8 cellular contexts compared by ENCODE assay signal in the genomic region with DNA sequence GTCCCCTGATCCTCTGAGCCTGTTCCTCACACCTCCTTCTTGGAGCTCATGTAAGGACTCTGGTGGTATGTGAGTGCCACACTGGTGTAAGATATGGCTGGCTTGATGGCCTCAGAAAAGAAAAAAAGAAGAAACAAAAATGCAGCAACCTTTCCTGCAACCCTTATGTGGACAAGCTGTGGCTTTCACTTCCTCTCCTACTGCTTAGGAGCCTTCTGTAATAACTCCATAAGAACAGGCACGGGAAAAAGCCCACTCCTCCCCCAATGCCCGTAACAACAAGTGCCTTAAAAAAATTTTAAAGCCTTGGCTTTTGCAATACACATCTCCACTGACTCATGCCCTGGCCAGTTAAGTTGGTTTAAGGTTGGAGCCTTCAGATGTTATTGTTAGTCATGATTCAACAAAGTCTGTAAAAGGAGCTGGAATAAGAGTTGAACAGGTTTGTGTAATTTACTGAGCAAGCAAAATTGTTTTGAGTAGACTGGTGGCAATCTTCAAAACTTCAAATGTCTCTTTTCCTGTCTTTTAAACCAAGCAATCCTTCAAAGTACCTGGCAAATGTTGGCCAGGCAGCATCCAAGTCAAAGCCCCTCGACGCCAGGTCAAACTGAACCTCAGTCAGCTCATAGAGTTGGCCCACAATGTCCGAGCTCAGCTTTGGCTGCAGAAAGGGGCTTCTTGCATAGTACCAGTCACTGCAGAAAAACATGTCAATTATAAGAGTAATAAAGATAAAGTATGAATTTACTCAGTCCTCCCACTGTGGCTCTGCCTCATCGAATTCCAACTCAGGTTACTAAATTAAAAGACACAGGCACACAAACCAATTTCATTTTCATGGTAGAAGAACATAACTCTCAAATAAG. TPM values are rescaled to one million over a fixed set of nuclear protein-coding genes. Genes with fewer than 3 reads are reported as not detected.
DNase-seq lines count a peak whose midpoint lies in the region; ATAC-seq, FAIRE-seq and TF ChIP-seq lines count a peak whose summit lies in the region.

No MANE protein-coding gene starts in this region.

- intact Hi-C loops in activated CD4-positive, alpha-beta T cell treated with anti-CD3 and anti-CD28 coated beads, Interleukin-2, amount 10 ng/mL, durations not matched to agents 24 days and 14 days (cut with micrococcal nuclease): loop anchor here (1.0 to 2.0 kb wide), 2 partner anchors 8 to 46 kb away; no protein-coding TSS in a partner anchor
- intact Hi-C loops in stomach (cut with DNase I; ENCODE audit: low total_unique reads): no loop called here

- H3K9me3 ChIP-seq in stomach: no peaks in the 10 kb centered on the region

- peak overlapping the region; percentile 72 for H3K27ac Mint-ChIP-seq in activated CD4-positive, alpha-beta T cell treated with anti-CD3 and anti-CD28 coated beads, Interleukin-2, amount 10 ng/mL, durations not matched to agents 24 days and 14 days

- no peak overlapping the region for H3K4me3 ChIP-seq in stomach

- peaks cover 76% of the 10 kb centered on the region for H3K4me1 Mint-ChIP-seq in activated CD4-positive, alpha-beta T cell treated with anti-CD3 and anti-CD28 coated beads, Interleukin-2, amount 10 ng/mL, durations not matched to agents 24 days and 14 days

- peak overlapping the region; percentile 33 for H3K4me3 Mint-ChIP-seq in activated CD4-positive, alpha-beta T cell treated with anti-CD3 and anti-CD28 coated beads, Interleukin-2, amount 10 ng/mL, durations not matched to agents 24 days and 14 days

- no peak for TF ChIP-seq CTCF in stomach (IDR thresholded peaks at IDR 0.05)

- peaks cover 84% of the 10 kb centered on the region for H3K36me3 Mint-ChIP-seq in activated CD4-positive, alpha-beta T cell treated with anti-CD3 and anti-CD28 coated beads, Interleukin-2, amount 10 ng/mL, durations not matched to agents 24 days and 14 days (ENCODE audit: low read depth)

- peaks cover 17 to 62% (median 36%) of the 10 kb centered on the region in 4 donors for H3K4me1 ChIP-seq in stomach

- no peak for TF ChIP-seq POLR2A in stomach (IDR thresholded peaks at IDR 0.05)

- DNase-seq in activated CD4-positive, alpha-beta T cell treated with anti-CD3 and anti-CD28 coated beads, Interleukin-2, amount 10 ng/mL, durations not matched to agents 24 days and 14 days: no peak
- no peak for DNase-seq in activated CD4-positive, alpha-beta T cell treated with anti-CD3 and anti-CD28 coated beads, Interleukin-2, amount 50 U/mL, for 48 hours
- peak; percentile 25 for DNase-seq in RCC 7860 (ENCODE audit: low spot score)
- DNase-seq in fibroblast of peridontal ligament (ENCODE audit: extremely low read depth): peak; percentile 96
- no peak for DNase-seq in stomach
- DNase-seq in HuH-7 (ENCODE audit: low spot score): no peak

- ATAC-seq in HG03139 (IDR thresholded peaks at IDR 0.05; ENCODE audit: unreplicated experiment) (no peak), GM18517 (IDR thresholded peaks at IDR 0.05; ENCODE audit: unreplicated experiment) (no peak)

- TF ChIP-seq EP300 in stomach (IDR thresholded peaks at IDR 0.05): no peak

- H3K27me3 ChIP-seq in stomach: no peaks in the 10 kb centered on the region

- peak overlapping the region in 4 of 5 donors; percentile 25 to 78 (median 63) for H3K27ac ChIP-seq in stomach

- no peak for FAIRE-seq in RCC 7860 (lab: Jason Lieb, UNC)

- H3K9me3 Mint-ChIP-seq in activated CD4-positive, alpha-beta T cell treated with anti-CD3 and anti-CD28 coated beads, Interleukin-2, amount 10 ng/mL, durations not matched to agents 24 days and 14 days: no peaks in the 10 kb centered on the region

- H3K27me3 Mint-ChIP-seq in activated CD4-positive, alpha-beta T cell treated with anti-CD3 and anti-CD28 coated beads, Interleukin-2, amount 10 ng/mL, durations not matched to agents 24 days and 14 days: no peaks in the 10 kb centered on the region

- WGBS in stomach, 5 donors: 79 to 86% (median 80%) methylated on average over 6 of the region's 6 CpGs

- peaks cover 44 to 93% (median 91%) of the 10 kb centered on the region in 4 donors for H3K36me3 ChIP-seq in stomach

RNA-seq across cellular contexts. Expression of gene FYCO1, which starts 22.9 kb away (rescaled TPM):
- 16.5 and 16.8 TPM in 2 replicates for total RNA-seq in activated CD4-positive, alpha-beta T cell treated with anti-CD3 and anti-CD28 coated beads, Interleukin-2, amount 10 ng/mL, durations not matched to agents 24 days and 14 days
- total RNA-seq in stomach: 10 to 100 TPM; 18.0 to 97.4 (median 39.3) TPM
- polyA plus RNA-seq in stomach: 10 to 100 TPM; 10.7 to 11.8 (median 11.3) TPM

RNA-seq across cellular contexts. Expression of gene CXCR6, which starts 29.5 kb away (rescaled TPM):
- total RNA-seq in activated CD4-positive, alpha-beta T cell treated with anti-CD3 and anti-CD28 coated beads, Interleukin-2, amount 10 ng/mL, durations not matched to agents 24 days and 14 days: 15.2 TPM in 2 replicates
- 10 to 100 TPM in 1 of 5 donors, 1 to 10 TPM in 1, not detected in 3; 1.1 to 14.8 TPM for total RNA-seq in stomach
- polyA plus RNA-seq in stomach: 1 to 10 TPM in 1 of 3 donors, under 1 TPM in 2; 0.31 to 3.2 (median 0.70) TPM

RNA-seq across cellular contexts. Expression of gene XCR1, which starts 54.5 kb away (rescaled TPM):
- 0.05 TPM in 1 of 2 replicates, not detected in the other for total RNA-seq in activated CD4-positive, alpha-beta T cell treated with anti-CD3 and anti-CD28 coated beads, Interleukin-2, amount 10 ng/mL, durations not matched to agents 24 days and 14 days
- under 1 TPM in 3 of 5 donors, not detected in 2; under 0.01 to 0.37 (median 0.14) TPM for total RNA-seq in stomach
- polyA plus RNA-seq in stomach: under 1 TPM in 1 of 3 donors, not detected in 2; 0.03 TPM

Comparison
In these comparisons a context has a peak if more than half of its experiments do, and no peak if none do; other contexts are left out.
1. DNase-seq: peak in RCC 7860 (single experiment) and fibroblast of peridontal ligament (single experiment); none in activated CD4-positive, alpha-beta T cell treated with anti-CD3 and anti-CD28 coated beads, Interleukin-2, amount 10 ng/mL, durations not matched to agents 24 days and 14 days (single experiment), activated CD4-positive, alpha-beta T cell treated with anti-CD3 and anti-CD28 coated beads, Interleukin-2, amount 50 U/mL, for 48 hours (0 of 2), stomach (single experiment) and HuH-7 (single experiment).